3 cellular contexts compared by ENCODE assay signal in genomic region chr9:93464876-93465275, GRCh38.
TF ChIP-seq lines count a peak whose summit lies in the region.

No MANE protein-coding gene starts in this region.

TF ChIP-seq in SK-N-SH treated with all-trans-retinoic acid at 6 μM for 48 hours, 23 proteins besides CTCF, POLR2A, EP300 and RAD21 (continues in another document):
- TF ChIP-seq ZFP3 (CRISPR knock-in tag; IDR thresholded peaks at IDR 0.05) (no peak), ZNF565 (CRISPR knock-in tag; conservative IDR thresholded peaks at IDR 0.05; ENCODE audit: low read depth) (no peak), ZC3H10 (CRISPR knock-in tag; IDR thresholded peaks at IDR 0.05) (no peak), ZFP30 (CRISPR knock-in tag; IDR thresholded peaks at IDR 0.05) (no peak), PATZ1 (CRISPR knock-in tag; IDR thresholded peaks at IDR 0.05; ENCODE audit: borderline replicate concordance) (no peak), SNAI2 (CRISPR knock-in tag; IDR thresholded peaks at IDR 0.05) (no peak), TSHZ2 (CRISPR knock-in tag; IDR thresholded peaks at IDR 0.05) (no peak), CSRNP3 (CRISPR knock-in tag; IDR thresholded peaks at IDR 0.05) (no peak), PPARA (CRISPR knock-in tag; IDR thresholded peaks at IDR 0.05; ENCODE audit: borderline replicate concordance) (no peak), RARB (CRISPR knock-in tag; IDR thresholded peaks at IDR 0.05) (no peak)

TF ChIP-seq in SK-N-SH, 30 proteins besides CTCF, POLR2A, EP300 and RAD21:
- TF ChIP-seq YY1 (IDR thresholded peaks at IDR 0.05; ENCODE audit: low read depth) (no peak), FOXM1 (IDR thresholded peaks at IDR 0.05; ENCODE audit: low read depth) (no peak), USF1 (IDR thresholded peaks at IDR 0.05; ENCODE audit: borderline replicate concordance, low read depth) (no peak), ZBTB33 (IDR thresholded peaks at IDR 0.05; ENCODE audit: borderline replicate concordance, low read depth) (no peak), EZH2phosphoT487 (IDR thresholded peaks at IDR 0.05; ENCODE audit: borderline replicate concordance, low read depth) (no peak), GATA2 (CRISPR knock-in tag; IDR thresholded peaks at IDR 0.05) (no peak), USF2 (IDR thresholded peaks at IDR 0.05; ENCODE audit: borderline replicate concordance, low read depth, low read length) (no peak)

TF ChIP-seq in GM12878, 131 proteins besides CTCF, POLR2A, EP300 and RAD21 (continued from another document):
- TF ChIP-seq, protein P1, sequence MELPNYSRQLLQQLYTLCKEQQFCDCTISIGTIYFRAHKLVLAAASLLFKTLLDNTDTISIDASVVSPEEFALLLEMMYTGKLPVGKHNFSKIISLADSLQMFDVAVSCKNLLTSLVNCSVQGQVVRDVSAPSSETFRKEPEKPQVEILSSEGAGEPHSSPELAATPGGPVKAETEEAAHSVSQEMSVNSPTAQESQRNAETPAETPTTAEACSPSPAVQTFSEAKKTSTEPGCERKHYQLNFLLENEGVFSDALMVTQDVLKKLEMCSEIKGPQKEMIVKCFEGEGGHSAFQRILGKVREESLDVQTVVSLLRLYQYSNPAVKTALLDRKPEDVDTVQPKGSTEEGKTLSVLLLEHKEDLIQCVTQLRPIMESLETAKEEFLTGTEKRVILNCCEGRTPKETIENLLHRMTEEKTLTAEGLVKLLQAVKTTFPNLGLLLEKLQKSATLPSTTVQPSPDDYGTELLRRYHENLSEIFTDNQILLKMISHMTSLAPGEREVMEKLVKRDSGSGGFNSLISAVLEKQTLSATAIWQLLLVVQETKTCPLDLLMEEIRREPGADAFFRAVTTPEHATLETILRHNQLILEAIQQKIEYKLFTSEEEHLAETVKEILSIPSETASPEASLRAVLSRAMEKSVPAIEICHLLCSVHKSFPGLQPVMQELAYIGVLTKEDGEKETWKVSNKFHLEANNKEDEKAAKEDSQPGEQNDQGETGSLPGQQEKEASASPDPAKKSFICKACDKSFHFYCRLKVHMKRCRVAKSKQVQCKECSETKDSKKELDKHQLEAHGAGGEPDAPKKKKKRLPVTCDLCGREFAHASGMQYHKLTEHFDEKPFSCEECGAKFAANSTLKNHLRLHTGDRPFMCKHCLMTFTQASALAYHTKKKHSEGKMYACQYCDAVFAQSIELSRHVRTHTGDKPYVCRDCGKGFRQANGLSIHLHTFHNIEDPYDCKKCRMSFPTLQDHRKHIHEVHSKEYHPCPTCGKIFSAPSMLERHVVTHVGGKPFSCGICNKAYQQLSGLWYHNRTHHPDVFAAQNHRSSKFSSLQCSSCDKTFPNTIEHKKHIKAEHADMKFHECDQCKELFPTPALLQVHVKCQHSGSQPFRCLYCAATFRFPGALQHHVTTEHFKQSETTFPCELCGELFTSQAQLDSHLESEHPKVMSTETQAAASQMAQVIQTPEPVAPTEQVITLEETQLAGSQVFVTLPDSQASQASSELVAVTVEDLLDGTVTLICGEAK (IDR thresholded peaks at IDR 0.05; ENCODE audit: borderline replicate concordance) = no peak
- TF ChIP-seq SUZ12 (IDR thresholded peaks at IDR 0.05; ENCODE audit: unreplicated experiment) (no peak), KDM1A (IDR thresholded peaks at IDR 0.05; ENCODE audit: borderline replicate concordance) (no peak), ESRRA (IDR thresholded peaks at IDR 0.05; ENCODE audit: low read length) (no peak), ZBTB33 (IDR thresholded peaks at IDR 0.05) (no peak), REST (IDR thresholded peaks at IDR 0.05; ENCODE audit: low read depth, low read length) (no peak), SMAD5 (IDR thresholded peaks at IDR 0.05; ENCODE audit: low read depth) (no peak), SMC3 (IDR thresholded peaks at IDR 0.05; ENCODE audit: borderline replicate concordance, low read length) (no peak), EZH2 (IDR thresholded peaks at IDR 0.05; ENCODE audit: borderline replicate concordance, control insufficient read depth, low read depth, low read length) (no peak)
- TF ChIP-seq, protein P2, sequence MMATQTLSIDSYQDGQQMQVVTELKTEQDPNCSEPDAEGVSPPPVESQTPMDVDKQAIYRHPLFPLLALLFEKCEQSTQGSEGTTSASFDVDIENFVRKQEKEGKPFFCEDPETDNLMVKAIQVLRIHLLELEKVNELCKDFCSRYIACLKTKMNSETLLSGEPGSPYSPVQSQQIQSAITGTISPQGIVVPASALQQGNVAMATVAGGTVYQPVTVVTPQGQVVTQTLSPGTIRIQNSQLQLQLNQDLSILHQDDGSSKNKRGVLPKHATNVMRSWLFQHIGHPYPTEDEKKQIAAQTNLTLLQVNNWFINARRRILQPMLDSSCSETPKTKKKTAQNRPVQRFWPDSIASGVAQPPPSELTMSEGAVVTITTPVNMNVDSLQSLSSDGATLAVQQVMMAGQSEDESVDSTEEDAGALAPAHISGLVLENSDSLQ (IDR thresholded peaks at IDR 0.05) = no peak
